2 cellular contexts compared by ENCODE assay signal in genomic region chr1:150753416-150753815, GRCh38.
TF ChIP-seq lines count a peak whose summit lies in the region.

No MANE protein-coding gene starts in this region.

TF ChIP-seq in GM23338, 12 proteins besides CTCF, POLR2A, EP300 and RAD21:
- TF ChIP-seq JUNB (IDR thresholded peaks at IDR 0.05; ENCODE audit: unreplicated experiment) (no peak), REST (IDR thresholded peaks at IDR 0.05; ENCODE audit: unreplicated experiment) (no peak), STAT1 (IDR thresholded peaks at IDR 0.05; ENCODE audit: unreplicated experiment) (no peak), POLR2AphosphoS5 (IDR thresholded peaks at IDR 0.05; ENCODE audit: low read depth) (no peak), EZH2 (IDR thresholded peaks at IDR 0.05; ENCODE audit: low read depth, unreplicated experiment) (no peak), CREB1 (CRISPR knock-in tag; IDR thresholded peaks at IDR 0.05; ENCODE audit: low read depth) (no peak), ZNF462 (CRISPR knock-in tag; IDR thresholded peaks at IDR 0.05) (no peak), ZNF331 (CRISPR knock-in tag; IDR thresholded peaks at IDR 0.05; ENCODE audit: low read depth) (no peak), ZNF114 (CRISPR knock-in tag; IDR thresholded peaks at IDR 0.05) (no peak), NANOG (IDR thresholded peaks at IDR 0.05; ENCODE audit: borderline replicate concordance) (no peak), ETS1 (IDR thresholded peaks at IDR 0.05) (no peak), EZH2phosphoT487 (IDR thresholded peaks at IDR 0.05; ENCODE audit: unreplicated experiment) (no peak)

TF ChIP-seq in H1, 55 proteins besides CTCF, POLR2A, EP300 and RAD21:
- TF ChIP-seq JUN (IDR thresholded peaks at IDR 0.05; ENCODE audit: low read depth, low read length) (no peak), SP1 (IDR thresholded peaks at IDR 0.05; ENCODE audit: low read depth, low read length) (no peak), CTBP2 (IDR thresholded peaks at IDR 0.05; ENCODE audit: borderline replicate concordance, insufficient read depth, insufficient read length, low read length) (no peak), E2F6 (IDR thresholded peaks at IDR 0.05) (no peak), TBP (IDR thresholded peaks at IDR 0.05; ENCODE audit: low read depth, low read length) (no peak), SIN3A (conservative IDR thresholded peaks at IDR 0.05 in 1 of 2, IDR thresholded peaks at IDR 0.05 in 1 of 2; ENCODE audit: low read depth in 1 of 2, low read length in 2 of 2) (no peak), FOSL1 (IDR thresholded peaks at IDR 0.05; ENCODE audit: insufficient read depth, low read depth, low read length) (no peak), HDAC2 (IDR thresholded peaks at IDR 0.05; ENCODE audit: borderline replicate concordance in 1 of 2, low read depth in 2 of 2, low read length in 2 of 2) (no peak), ATF3 (IDR thresholded peaks at IDR 0.05; ENCODE audit: insufficient read depth, low read depth, low read length) (no peak), CHD2 (IDR thresholded peaks at IDR 0.05; ENCODE audit: low read length) (no peak), YY1 (IDR thresholded peaks at IDR 0.05; ENCODE audit: low read depth, low read length) (no peak), NRF1 (IDR thresholded peaks at IDR 0.05; ENCODE audit: low read depth, low read length) (no peak), KDM1A (IDR thresholded peaks at IDR 0.05; ENCODE audit: borderline replicate concordance, low read length) (no peak), NANOG (IDR thresholded peaks at IDR 0.05; ENCODE audit: insufficient read depth, low read depth, low read length, poor library complexity, severe bottlenecking) (no peak), KDM5A (IDR thresholded peaks at IDR 0.05; ENCODE audit: low read length) (no peak), RXRA (IDR thresholded peaks at IDR 0.05; ENCODE audit: insufficient read depth, low read depth, low read length) (no peak), CHD7 (IDR thresholded peaks at IDR 0.05; ENCODE audit: insufficient replicate concordance, low read length) (no peak)
TF ChIP-seq in H1: peak in this region for 0.
